In genomic region chr12:49881400-49882247, GRCh38 we compare ENCODE assay signal across 18 cellular contexts. TPM values are rescaled to one million over a fixed set of nuclear protein-coding genes. Genes with fewer than 3 reads are reported as not detected.
"Had no signal": no experiment of that assay in that cellular context is flagged by ENCODE, and none has a peak within 500 bp of the region (broad histone marks: within the 10 kb centered on the region; RNA-seq: fewer than 3 reads in every experiment).

No MANE protein-coding gene starts in this region.

- H3K36me3 ChIP-seq: pancreas, sigmoid colon, tibial artery had no signal

- H3K36me3 Mint-ChIP-seq: activated naive CD4-positive, alpha-beta T cell treated with anti-CD3 and anti-CD28 coated beads, Interleukin-2, amount 50 U/mL, for 24 hours; stimulated activated memory B cell treated with anti-CD40 and anti-IgM and Interleukin-4, amounts not matched to agents 10 μg/mL and 1 μg/mL and 100 μg/mL, for 72 hours had no signal

- H3K9me3 Mint-ChIP-seq: activated naive CD4-positive, alpha-beta T cell treated with anti-CD3 and anti-CD28 coated beads, Interleukin-2, amount 50 U/mL, for 24 hours had no signal

- H3K27ac Mint-ChIP-seq: activated naive CD4-positive, alpha-beta T cell treated with anti-CD3 and anti-CD28 coated beads, Interleukin-2, amount 50 U/mL, for 24 hours; stimulated activated memory B cell treated with anti-CD40 and anti-IgM and Interleukin-4, amounts not matched to agents 10 μg/mL and 1 μg/mL and 100 μg/mL, for 72 hours had no signal

- H3K27ac ChIP-seq: epithelial cell of prostate, pancreas, sigmoid colon, tibial artery, VCaP had no signal

- DNase-seq: activated CD4-positive, alpha-beta T cell treated with anti-CD3 and anti-CD28 coated beads for 1 hour; activated CD8-positive, alpha-beta memory T cell treated with anti-CD3 and anti-CD28 coated beads for 24 hours; activated CD8-positive, alpha-beta memory T cell treated with anti-CD3 and anti-CD28 coated beads, Interleukin-2, amount 50 U/mL, for 48 hours; activated gamma-delta T cell; dermis blood vessel endothelial cell; foreskin fibroblast; glutamatergic neuron; naive thymus-derived CD4-positive, alpha-beta T cell; sigmoid colon; stimulated activated CD4-positive, alpha-beta T cell treated with anti-CD3 and anti-CD28 coated beads, Interleukin-4, amount 100 ng/mL, for 4 hours; T-helper 2 cell had no signal

- H3K4me1 Mint-ChIP-seq: activated naive CD4-positive, alpha-beta T cell treated with anti-CD3 and anti-CD28 coated beads, Interleukin-2, amount 50 U/mL, for 24 hours; stimulated activated memory B cell treated with anti-CD40 and anti-IgM and Interleukin-4, amounts not matched to agents 10 μg/mL and 1 μg/mL and 100 μg/mL, for 72 hours had no signal

- H3K4me1 ChIP-seq: pancreas, sigmoid colon, tibial artery had no signal

- ATAC-seq: naive thymus-derived CD4-positive, alpha-beta T cell; pancreas; stimulated activated memory B cell treated with anti-CD40 and anti-IgM and Interleukin-4, amounts not matched to agents 10 μg/mL and 1 μg/mL and 100 μg/mL, for 72 hours had no signal

- H3K4me3 ChIP-seq: pancreas, sigmoid colon, tibial artery had no signal

- H3K9me3 ChIP-seq: pancreas, sigmoid colon, tibial artery had no signal

- H3K27me3 ChIP-seq: pancreas had no signal

- FAIRE-seq: bronchial epithelial cell, pancreas had no signal

- H3K27me3 Mint-ChIP-seq: activated naive CD4-positive, alpha-beta T cell treated with anti-CD3 and anti-CD28 coated beads, Interleukin-2, amount 50 U/mL, for 24 hours had no signal

- H3K4me3 Mint-ChIP-seq: activated naive CD4-positive, alpha-beta T cell treated with anti-CD3 and anti-CD28 coated beads, Interleukin-2, amount 50 U/mL, for 24 hours; naive thymus-derived CD4-positive, alpha-beta T cell; stimulated activated memory B cell treated with anti-CD40 and anti-IgM and Interleukin-4, amounts not matched to agents 10 μg/mL and 1 μg/mL and 100 μg/mL, for 72 hours had no signal

RNA-seq across cellular contexts. Expression of gene FAIM2, which starts 22.1 kb away (rescaled TPM):
- total RNA-seq: dermis blood vessel endothelial cell had no signal
- polyA plus RNA-seq: naive thymus-derived CD4-positive, alpha-beta T cell had no signal
